Comparison of ENCODE assay signal across 15 cellular contexts in genomic region chr5:91177639-91178038, GRCh38.
"Had no signal": no experiment of that assay in that cellular context is flagged by ENCODE, and none has a peak within 500 bp of the region (broad histone marks: within the 10 kb centered on the region; RNA-seq: fewer than 3 reads in every experiment).

No MANE protein-coding gene starts in this region.

- DNase-seq: activated naive CD4-positive, alpha-beta T cell treated with anti-CD3 and anti-CD28 coated beads for 36 hours; central memory CD4-positive, alpha-beta T cell; cortex of kidney; effector CD4-positive, alpha-beta T cell; heart left ventricle; immature natural killer cell; small intestine; stimulated activated CD4-positive, alpha-beta T cell treated with anti-CD3 and anti-CD28 coated beads, Interleukin-4, amount 100 ng/mL, for 24 hours; stimulated activated naive CD4-positive, alpha-beta T cell; T-cell; T1000; tibial artery had no signal

- H3K4me3 ChIP-seq: heart left ventricle, right atrium auricular region, tibial artery had no signal

- H3K36me3 Mint-ChIP-seq: immature natural killer cell, T-cell had no signal

- H3K27me3 ChIP-seq: heart left ventricle, right atrium auricular region, tibial artery had no signal

- H3K9me3 Mint-ChIP-seq: activated naive CD4-positive, alpha-beta T cell treated with anti-CD3 and anti-CD28 coated beads for 36 hours; activated T-helper 1 cell treated with anti-CD3 and anti-CD28 coated beads, Interleukin-12 subunit alpha, Interleukin-12 subunit beta, Interleukin-2, Interleukin-4 antibody, amounts not matched to agents 30 ng/mL and 10 ng/mL and 1 ng/mL, durations not matched to agents 14 hours and 24 hours and 36 hours; T-cell had no signal

- H3K27ac ChIP-seq: tibial artery had no signal

- H3K27me3 Mint-ChIP-seq: T-cell had no signal

- ATAC-seq: activated CD4-positive, CD25-positive, alpha-beta regulatory T cell treated with anti-CD3 and anti-CD28 coated beads, Interleukin-2, amount 50 U/mL, for 24 hours; heart left ventricle; T-cell had no signal

- H3K9me3 ChIP-seq: heart left ventricle, right atrium auricular region, tibial artery had no signal

- H3K27ac Mint-ChIP-seq: activated naive CD4-positive, alpha-beta T cell treated with anti-CD3 and anti-CD28 coated beads for 36 hours; activated T-helper 1 cell treated with anti-CD3 and anti-CD28 coated beads, Interleukin-12 subunit alpha, Interleukin-12 subunit beta, Interleukin-2, Interleukin-4 antibody, amounts not matched to agents 30 ng/mL and 10 ng/mL and 1 ng/mL, durations not matched to agents 14 hours and 24 hours and 36 hours; immature natural killer cell; T-cell had no signal

- H3K36me3 ChIP-seq: heart left ventricle, right atrium auricular region, tibial artery had no signal

- H3K4me3 Mint-ChIP-seq: activated naive CD4-positive, alpha-beta T cell treated with anti-CD3 and anti-CD28 coated beads for 36 hours; activated T-helper 1 cell treated with anti-CD3 and anti-CD28 coated beads, Interleukin-12 subunit alpha, Interleukin-12 subunit beta, Interleukin-2, Interleukin-4 antibody, amounts not matched to agents 30 ng/mL and 10 ng/mL and 1 ng/mL, durations not matched to agents 14 hours and 24 hours and 36 hours; immature natural killer cell; T-cell had no signal
